In genomic region chr17:42087736-42088705, GRCh38 we compare ENCODE assay signal across 24 cellular contexts. TPM values are rescaled to one million over a fixed set of nuclear protein-coding genes. Genes with fewer than 3 reads are reported as not detected.
DNase-seq lines count a peak whose midpoint lies in the region; ATAC-seq, FAIRE-seq and TF ChIP-seq lines count a peak whose summit lies in the region.
"Had no signal": no experiment of that assay in that cellular context is flagged by ENCODE, and none has a peak within 500 bp of the region (broad histone marks: within the 10 kb centered on the region; RNA-seq: fewer than 3 reads in every experiment).

No MANE protein-coding gene starts in this region.

- H3K79me2 ChIP-seq in GM23338 (replicated peaks; ENCODE audit: insufficient read depth) = no peaks in the 10 kb centered on the region
- no peaks in the 10 kb centered on the region for H3K79me2 ChIP-seq in HepG2 (ENCODE audit: insufficient read depth, low read length)
- no peaks in the 10 kb centered on the region for H3K79me2 ChIP-seq in smooth muscle cell (ENCODE audit: low read depth)

- WGBS in HepG2 (ENCODE audit: low lambda C conversion rate) = under 1% methylated on average over 16 of the region's 20 CpGs
- 86% methylated on average over 20 of the region's 20 CpGs for WGBS in smooth muscle cell (ENCODE audit: low lambda C conversion rate)

- intact Hi-C loops in HepG2 (cut with micrococcal nuclease; ENCODE audit: unreplicated experiment) (no loop called here), sciatic nerve (cut with DNase I) (no loop called here)

- H3K36me3 Mint-ChIP-seq in GM23338 (ENCODE audit: low read depth) (no peaks in the 10 kb centered on the region), WTC11 (no peaks in the 10 kb centered on the region), T-helper 17 cell (ENCODE audit: low read depth) (no peaks in the 10 kb centered on the region)
- H3K36me3 Mint-ChIP-seq: activated naive CD8-positive, alpha-beta T cell treated with anti-CD3 and anti-CD28 coated beads for 36 hours; T-cell had no signal

- no peak overlapping the region for H3K27ac Mint-ChIP-seq in GM23338
- H3K27ac Mint-ChIP-seq in WTC11 = no peak overlapping the region
- H3K27ac Mint-ChIP-seq in T-helper 17 cell = no peak overlapping the region
- H3K27ac Mint-ChIP-seq: activated naive CD8-positive, alpha-beta T cell treated with anti-CD3 and anti-CD28 coated beads for 36 hours; activated T-helper 17 cell treated with anti-CD3 and anti-CD28 coated beads, Interleukin-2, amount 50 U/mL, for 72 hours; T-cell had no signal

- H3K36me3 ChIP-seq in GM23338 (ENCODE audit: insufficient read depth) = no peaks in the 10 kb centered on the region
- H3K36me3 ChIP-seq in HepG2 (replicated peaks in 1 of 2; ENCODE audit: control insufficient read depth in 1 of 2, insufficient read depth in 2 of 2, low read length in 2 of 2) = no peaks in the 10 kb centered on the region
- no peaks in the 10 kb centered on the region for H3K36me3 ChIP-seq in smooth muscle cell (ENCODE audit: low read depth)
- H3K36me3 ChIP-seq: stomach had no signal

- H2AFZ ChIP-seq in GM23338 (peak overlapping the region; percentile 52; the same call in 1 of the 2 replicates), HepG2 (ENCODE audit: low read length) (no peak overlapping the region), smooth muscle cell (ENCODE audit: low read depth) (no peak overlapping the region)

- DNase-seq in GM23338 (ENCODE audit: low spot score) = no peak
- no peak for DNase-seq in WTC11 (ENCODE audit: low spot score)
- DNase-seq in HepG2 (ENCODE audit: low spot score) = peak; percentile 93
- peak; percentile 74 for DNase-seq in sciatic nerve (ENCODE audit: low spot score)
- DNase-seq in effector CD8-positive, alpha-beta T cell (lab: John Stamatoyannopoulos, UW) = no peak
- DNase-seq in smooth muscle cell (lab: John Stamatoyannopoulos, UW; ENCODE audit: unreplicated experiment) = no peak
- no peak for DNase-seq in T-helper 17 cell
- DNase-seq in activated CD4-positive, alpha-beta T cell treated with anti-CD3 and anti-CD28 coated beads, Interleukin-2, amount 50 U/mL, for 4 hours = no peak
- DNase-seq: activated CD4-positive, alpha-beta T cell treated with anti-CD3 and anti-CD28 coated beads, Interleukin-2, amount 50 U/mL, for 1 hour; activated CD8-positive, alpha-beta memory T cell treated with anti-CD3 and anti-CD28 coated beads, Interleukin-2, amount 50 U/mL, for 4 hours; activated naive CD8-positive, alpha-beta T cell treated with anti-CD3 and anti-CD28 coated beads for 36 hours; cerebellar nuclear complex; EL; foreskin keratinocyte; H7; NCI-H526; stomach; T-cell had no signal

- H3K9me3 ChIP-seq in HepG2 (ENCODE audit: low read length) = no peaks in the 10 kb centered on the region
- no peaks in the 10 kb centered on the region for H3K9me3 ChIP-seq in smooth muscle cell (replicated peaks; ENCODE audit: low read depth)
- no peaks in the 10 kb centered on the region for H3K9me3 ChIP-seq in T-helper 17 cell (ENCODE audit: control insufficient read depth, low read length, poor library complexity, severe bottlenecking)
- H3K9me3 ChIP-seq: stomach had no signal

- CTCF ChIA-PET in WTC11 (lab: Charles Lee) (interaction anchor here (0.5 to 2.1 kb wide), 6 partner anchors 10 to 33 kb away, joined by 3 to 11 read pairs (median 4); partner anchors contain the start of genes KAT2A and ZNF385C), HepG2 (lab: Yijun Ruan, JAX; ENCODE audit: low intra/inter-chr PET ratio, low total read pairs) (no interaction called here)

- FAIRE-seq in HepG2 (lab: Jason Lieb, UNC) = peak; percentile 85
- FAIRE-seq: keratinocyte had no signal

- H4K20me1 ChIP-seq in GM23338 (replicated peaks; ENCODE audit: insufficient read depth) (no peaks in the 10 kb centered on the region), HepG2 (ENCODE audit: insufficient read depth, low read length) (no peaks in the 10 kb centered on the region), smooth muscle cell (ENCODE audit: low read depth) (no peaks in the 10 kb centered on the region)

- POLR2A ChIA-PET in WTC11 (lab: Charles Lee) = no interaction called here
- POLR2A ChIA-PET in HepG2 (lab: Yijun Ruan, JAX) = interaction anchor here (1.1 to 1.3 kb wide), 2 partner anchors 399 to 400 kb away, joined by 3 read pairs; no protein-coding TSS in a partner anchor

- H3K9me3 Mint-ChIP-seq in GM23338 (no peaks in the 10 kb centered on the region), WTC11 (no peaks in the 10 kb centered on the region)
- H3K9me3 Mint-ChIP-seq: activated naive CD8-positive, alpha-beta T cell treated with anti-CD3 and anti-CD28 coated beads for 36 hours; activated T-helper 17 cell treated with anti-CD3 and anti-CD28 coated beads, Interleukin-2, amount 50 U/mL, for 72 hours; T-cell had no signal

- TF ChIP-seq EP300 in HepG2 (IDR thresholded peaks at IDR 0.05; ENCODE audit: low read depth in 2 of 2, low read length in 2 of 2) (peak; percentile 70 to 80; a peak in 3 of 4 replicates), HepG2 (CRISPR knock-in tag; IDR thresholded peaks at IDR 0.05; ENCODE audit: borderline replicate concordance) (peak; percentile 63; the same call in 1 of the 2 replicates)

- H3K27me3 ChIP-seq in GM23338 (ENCODE audit: insufficient read depth) (no peaks in the 10 kb centered on the region), HepG2 (ENCODE audit: control insufficient read depth in 1 of 2, insufficient read depth in 2 of 2, low read length in 2 of 2) (0 out of 5 replicates have a peak, but pooled peaks cover 0 to 3% of the 10 kb centered on the region in 2 experiments), smooth muscle cell (ENCODE audit: low read depth) (no peaks in the 10 kb centered on the region)

- H3K4me3 ChIP-seq in GM23338 (no peak overlapping the region), HepG2 (replicated peaks in 1 of 3; ENCODE audit: insufficient read depth in 1 of 3, low read depth in 2 of 3, low read length in 3 of 3) (peak overlapping the region in 2 of 3 experiments; percentile 6 to 51; a peak in 3 of 6 replicates), smooth muscle cell (no peak overlapping the region)
- H3K4me3 ChIP-seq: lung, stomach had no signal

- H3K4me1 Mint-ChIP-seq in GM23338 (peaks cover 15% of the 10 kb centered on the region), WTC11 (peaks cover 15% of the 10 kb centered on the region), T-helper 17 cell (no peaks in the 10 kb centered on the region)
- H3K4me1 Mint-ChIP-seq: activated naive CD8-positive, alpha-beta T cell treated with anti-CD3 and anti-CD28 coated beads for 36 hours; activated T-helper 17 cell treated with anti-CD3 and anti-CD28 coated beads, Interleukin-2, amount 50 U/mL, for 72 hours; T-cell had no signal

- H3K27ac ChIP-seq in GM23338 (ENCODE audit: low read depth) (no peak overlapping the region), HepG2 (ENCODE audit: extremely low read length, insufficient read depth, low read length) (peak overlapping the region; percentile 56), smooth muscle cell (ENCODE audit: low read depth) (no peak overlapping the region)
- H3K27ac ChIP-seq: C4-2B, foreskin keratinocyte, stomach, VCaP had no signal

- 0 out of 2 replicates have a peak, but pooled peaks cover 4% of the 10 kb centered on the region for H3K4me1 ChIP-seq in GM23338 (ENCODE audit: insufficient read depth)
- H3K4me1 ChIP-seq in HepG2 (ENCODE audit: insufficient read depth, low read length) = peaks cover 55% of the 10 kb centered on the region
- H3K4me1 ChIP-seq in smooth muscle cell (ENCODE audit: low read depth) = no peaks in the 10 kb centered on the region
- H3K4me1 ChIP-seq: foreskin keratinocyte, stomach had no signal

- H3K4me3 Mint-ChIP-seq in GM23338 = no peak overlapping the region
- H3K4me3 Mint-ChIP-seq in WTC11 = no peak overlapping the region
- no peak overlapping the region for H3K4me3 Mint-ChIP-seq in T-helper 17 cell
- H3K4me3 Mint-ChIP-seq: activated naive CD8-positive, alpha-beta T cell treated with anti-CD3 and anti-CD28 coated beads for 36 hours; activated T-helper 17 cell treated with anti-CD3 and anti-CD28 coated beads, Interleukin-2, amount 50 U/mL, for 72 hours; T-cell had no signal

- in situ Hi-C loops in HepG2 (cut with HindIII; ENCODE audit: extremely low pct_ligation_motif_present, low pct_unique_long_range_greater_than_20kb) = no loop called here

- TF ChIP-seq POLR2A in HepG2 (IDR thresholded peaks at IDR 0.05; ENCODE audit: insufficient read depth in 1 of 2, low read depth in 2 of 2, low read length in 2 of 2) = no peak

- no peaks in the 10 kb centered on the region for H3K9me2 ChIP-seq in GM23338 (ENCODE audit: insufficient read depth)

- peaks cover 2% of the 10 kb centered on the region for H3K27me3 Mint-ChIP-seq in GM23338 (ENCODE audit: insufficient read depth, low read depth, poor library complexity)
- H3K27me3 Mint-ChIP-seq in WTC11 (ENCODE audit: low read depth) = no peaks in the 10 kb centered on the region
- peaks cover 8% of the 10 kb centered on the region for H3K27me3 Mint-ChIP-seq in T-helper 17 cell

- TF ChIP-seq CTCF in GM23338 (conservative IDR thresholded peaks at IDR 0.05; ENCODE audit: low read depth in 2 of 2) = no peak
- no peak for TF ChIP-seq CTCF in WTC11 (IDR thresholded peaks at IDR 0.05)
- peak; percentile 28; the same call in 1 of the 2 replicates for TF ChIP-seq CTCF in HepG2 (CRISPR knock-in tag; IDR thresholded peaks at IDR 0.05)
- no peak for TF ChIP-seq CTCF in smooth muscle cell (IDR thresholded peaks at IDR 0.05; ENCODE audit: borderline replicate concordance, insufficient read depth, poor library complexity, severe bottlenecking)

- no TSS peak for BruUV-seq in HepG2 (replicated peaks; lab: Mats Ljungman, UMichigan)

- ATAC-seq in GM23338 (peak; percentile 78), WTC11 (peak; percentile 30), HepG2 (peak; percentile 95), sciatic nerve (peak; percentile 86), T-helper 17 cell (no peak)
- ATAC-seq: activated T-helper 17 cell treated with anti-CD3 and anti-CD28 coated beads, Interleukin-2, amount 50 U/mL, for 72 hours; foreskin keratinocyte; T-cell had no signal

- H3F3A ChIP-seq in GM23338 (replicated peaks; ENCODE audit: low read depth) = no peaks in the 10 kb centered on the region
- H3F3A ChIP-seq in smooth muscle cell (ENCODE audit: low read depth) = no peaks in the 10 kb centered on the region

- no peak for TF ChIP-seq RAD21 in HepG2 (CRISPR knock-in tag; IDR thresholded peaks at IDR 0.05)

- H3K9ac ChIP-seq in HepG2 (ENCODE audit: insufficient read depth, low read depth, low read length) (peak overlapping the region; percentile 32), smooth muscle cell (ENCODE audit: low read depth) (no peak overlapping the region)

- H3K4me2 ChIP-seq in GM23338 (no peak overlapping the region), HepG2 (ENCODE audit: low read depth, low read length) (peak overlapping the region; percentile 69), smooth muscle cell (no peak overlapping the region)

RNA-seq across cellular contexts. Expression of gene ZNF385C, which starts 10.3 kb away (rescaled TPM):
- total RNA-seq in GM23338 (2014; rRNA removed; shearing (Covaris generic)) = 1.9 and 4.6 TPM in 2 replicates
- polyA plus RNA-seq in GM23338 (2016; fragmentation: Nextera tagmentation; extraction: Ambion mirVana) (2.5 and 3.1 TPM in 2 replicates), HepG2 (2011; rRNA removed) (5.8 and 6.1 TPM in 2 replicates), smooth muscle cell (0.18 and 0.70 TPM in 2 replicates)
- total RNA-seq in WTC11 (2021) (3.1 to 4.5 TPM (median 3.7 TPM) in 3 replicates), HepG2 (2016; rRNA removed; fragmentation: Illumina TruSeq; extraction: Trizol) (2.3 TPM in 2 replicates), sciatic nerve (3.0 TPM), smooth muscle cell (0.27 and 0.45 TPM in 2 replicates), T-helper 17 cell (under 1 TPM; 0.16 to 0.20 TPM)
- total RNA-seq in HepG2 (2016; cell fraction: cytosol; rRNA removed; fragmentation: Illumina TruSeq; extraction: Trizol; ENCODE audit: low read depth) = 0.40 and 0.71 TPM in 2 replicates
- total RNA-seq in HepG2 (2016; cell fraction: insoluble cytoplasmic fraction; rRNA removed; fragmentation: Illumina TruSeq; extraction: Trizol) = 1.8 and 2.2 TPM in 2 replicates
- total RNA-seq in HepG2 (2016; cell fraction: membrane; rRNA removed; fragmentation: Illumina TruSeq; extraction: Trizol) = 1.9 and 2.0 TPM in 2 replicates
- total RNA-seq in HepG2 (2016; cell fraction: nucleus; rRNA removed; fragmentation: Illumina TruSeq; extraction: Trizol) = 0.97 and 1.3 TPM in 2 replicates
- polyA plus RNA-seq in HepG2 (2011; cell fraction: cytosol; rRNA removed) = 5.6 and 6.2 TPM in 2 replicates
- 5.3 and 5.6 TPM in 2 replicates for polyA plus RNA-seq in HepG2 (2011; cell fraction: nucleus; rRNA removed)
- 1.7 and 2.5 TPM in 2 replicates for polyA plus RNA-seq in HepG2 (2012)
- 1.2 and 1.3 TPM in 2 replicates for polyA plus RNA-seq in HepG2 (2016; cell fraction: cytosol; fragmentation: Illumina TruSeq; extraction: Trizol; ENCODE audit: low read depth)
- polyA plus RNA-seq in HepG2 (2016; cell fraction: insoluble cytoplasmic fraction; fragmentation: Illumina TruSeq; extraction: Trizol; ENCODE audit: low read depth) = 5.4 TPM in 2 replicates
- 3.7 and 3.8 TPM in 2 replicates for polyA plus RNA-seq in HepG2 (2016; cell fraction: membrane; fragmentation: Illumina TruSeq; extraction: Trizol; ENCODE audit: low read depth)
- polyA plus RNA-seq in HepG2 (2016; cell fraction: nucleus; fragmentation: Illumina TruSeq; extraction: Trizol; ENCODE audit: insufficient read depth, low read depth) = 4.1 and 4.5 TPM in 2 replicates
- polyA minus RNA-seq in HepG2 (2011; rRNA and poly(A)+ RNA removed; ENCODE audit: low replicate concordance) = 0.35 and 3.6 TPM in 2 replicates
- polyA minus RNA-seq in HepG2 (2011; cell fraction: cytosol; rRNA and poly(A)+ RNA removed) = 1.4 and 2.5 TPM in 2 replicates
- polyA minus RNA-seq in HepG2 (2011; cell fraction: nucleus; rRNA and poly(A)+ RNA removed) = 0.52 and 0.99 TPM in 2 replicates

RNA-seq across cellular contexts. Expression of gene DHX58, which starts 24.5 kb away (rescaled TPM):
- 4.1 and 10.5 TPM in 2 replicates for total RNA-seq in GM23338 (2014; rRNA removed; shearing (Covaris generic))
- polyA plus RNA-seq in GM23338 (2016; fragmentation: Nextera tagmentation; extraction: Ambion mirVana) = 5.4 and 6.6 TPM in 2 replicates
- 6.3 to 7.6 TPM (median 7.3 TPM) in 3 replicates for total RNA-seq in WTC11 (2021)
- 3.9 and 6.7 TPM in 2 replicates for total RNA-seq in HepG2 (2016; rRNA removed; fragmentation: Illumina TruSeq; extraction: Trizol)
- total RNA-seq in HepG2 (2016; cell fraction: cytosol; rRNA removed; fragmentation: Illumina TruSeq; extraction: Trizol; ENCODE audit: low read depth) = 1.6 TPM in 2 replicates
- 4.7 and 7.5 TPM in 2 replicates for total RNA-seq in HepG2 (2016; cell fraction: insoluble cytoplasmic fraction; rRNA removed; fragmentation: Illumina TruSeq; extraction: Trizol)
- 2.1 and 3.5 TPM in 2 replicates for total RNA-seq in HepG2 (2016; cell fraction: membrane; rRNA removed; fragmentation: Illumina TruSeq; extraction: Trizol)
- 6.4 and 10.0 TPM in 2 replicates for total RNA-seq in HepG2 (2016; cell fraction: nucleus; rRNA removed; fragmentation: Illumina TruSeq; extraction: Trizol)
- polyA plus RNA-seq in HepG2 (2011; rRNA removed) = 7.8 and 13.5 TPM in 2 replicates
- 5.7 TPM in 2 replicates for polyA plus RNA-seq in HepG2 (2011; cell fraction: cytosol; rRNA removed)
- 29.5 and 34.5 TPM in 2 replicates for polyA plus RNA-seq in HepG2 (2011; cell fraction: nucleus; rRNA removed)
- 4.3 and 5.5 TPM in 2 replicates for polyA plus RNA-seq in HepG2 (2012)
- polyA plus RNA-seq in HepG2 (2016; cell fraction: cytosol; fragmentation: Illumina TruSeq; extraction: Trizol; ENCODE audit: low read depth) = 0.87 and 1.1 TPM in 2 replicates
- polyA plus RNA-seq in HepG2 (2016; cell fraction: insoluble cytoplasmic fraction; fragmentation: Illumina TruSeq; extraction: Trizol; ENCODE audit: low read depth) = 3.0 and 5.2 TPM in 2 replicates
- polyA plus RNA-seq in HepG2 (2016; cell fraction: membrane; fragmentation: Illumina TruSeq; extraction: Trizol; ENCODE audit: low read depth) = 1.7 and 1.9 TPM in 2 replicates
- polyA plus RNA-seq in HepG2 (2016; cell fraction: nucleus; fragmentation: Illumina TruSeq; extraction: Trizol; ENCODE audit: insufficient read depth, low read depth) = 16.3 and 17.6 TPM in 2 replicates
- polyA minus RNA-seq in HepG2 (2011; rRNA and poly(A)+ RNA removed; ENCODE audit: low replicate concordance) = 0.58 and 15.8 TPM in 2 replicates
- polyA minus RNA-seq in HepG2 (2011; cell fraction: cytosol; rRNA and poly(A)+ RNA removed) = 1.7 and 2.0 TPM in 2 replicates
- polyA minus RNA-seq in HepG2 (2011; cell fraction: nucleus; rRNA and poly(A)+ RNA removed) = 6.4 and 9.6 TPM in 2 replicates
- 24.8 TPM for total RNA-seq in sciatic nerve
- 1.0 and 4.2 TPM in 2 replicates for total RNA-seq in smooth muscle cell
- 0.67 TPM in 1 of 2 replicates, not detected in the other for polyA plus RNA-seq in smooth muscle cell
- 10 to 100 TPM; 16.9 to 24.0 TPM for total RNA-seq in T-helper 17 cell

RNA-seq across cellular contexts. Expression of gene KAT2A, which starts 33.1 kb away (rescaled TPM):
- total RNA-seq in GM23338 (2014; rRNA removed; shearing (Covaris generic)) = 25.2 and 44.5 TPM in 2 replicates
- polyA plus RNA-seq in GM23338 (2016; fragmentation: Nextera tagmentation; extraction: Ambion mirVana) (13.9 and 16.4 TPM in 2 replicates), HepG2 (2011; rRNA removed) (90.4 and 126 TPM in 2 replicates), smooth muscle cell (25.3 and 29.5 TPM in 2 replicates)
- total RNA-seq in WTC11 (2021) (44.8 to 54.0 TPM (median 52.7 TPM) in 3 replicates), HepG2 (2016; rRNA removed; fragmentation: Illumina TruSeq; extraction: Trizol) (20.2 and 29.1 TPM in 2 replicates), sciatic nerve (58.0 TPM), smooth muscle cell (15.6 and 17.1 TPM in 2 replicates), T-helper 17 cell (10 to 100 TPM; 33.3 to 35.5 TPM)
- 4.7 and 4.9 TPM in 2 replicates for total RNA-seq in HepG2 (2016; cell fraction: cytosol; rRNA removed; fragmentation: Illumina TruSeq; extraction: Trizol; ENCODE audit: low read depth)
- total RNA-seq in HepG2 (2016; cell fraction: insoluble cytoplasmic fraction; rRNA removed; fragmentation: Illumina TruSeq; extraction: Trizol) = 16.6 and 30.9 TPM in 2 replicates
- total RNA-seq in HepG2 (2016; cell fraction: membrane; rRNA removed; fragmentation: Illumina TruSeq; extraction: Trizol) = 7.0 and 9.1 TPM in 2 replicates
- total RNA-seq in HepG2 (2016; cell fraction: nucleus; rRNA removed; fragmentation: Illumina TruSeq; extraction: Trizol) = 51.9 and 59.6 TPM in 2 replicates
- polyA plus RNA-seq in HepG2 (2011; cell fraction: cytosol; rRNA removed) = 13.5 and 18.5 TPM in 2 replicates
- polyA plus RNA-seq in HepG2 (2011; cell fraction: nucleus; rRNA removed) = 978 and 1,153 TPM in 2 replicates
- polyA plus RNA-seq in HepG2 (2012) = 38.7 and 62.0 TPM in 2 replicates
- polyA plus RNA-seq in HepG2 (2016; cell fraction: cytosol; fragmentation: Illumina TruSeq; extraction: Trizol; ENCODE audit: low read depth) = 3.5 and 4.1 TPM in 2 replicates
- polyA plus RNA-seq in HepG2 (2016; cell fraction: insoluble cytoplasmic fraction; fragmentation: Illumina TruSeq; extraction: Trizol; ENCODE audit: low read depth) = 24.7 and 33.4 TPM in 2 replicates
- polyA plus RNA-seq in HepG2 (2016; cell fraction: membrane; fragmentation: Illumina TruSeq; extraction: Trizol; ENCODE audit: low read depth) = 7.9 and 9.2 TPM in 2 replicates
- 347 and 353 TPM in 2 replicates for polyA plus RNA-seq in HepG2 (2016; cell fraction: nucleus; fragmentation: Illumina TruSeq; extraction: Trizol; ENCODE audit: insufficient read depth, low read depth)
- 33.5 and 71.7 TPM in 2 replicates for polyA minus RNA-seq in HepG2 (2011; rRNA and poly(A)+ RNA removed; ENCODE audit: low replicate concordance)
- polyA minus RNA-seq in HepG2 (2011; cell fraction: cytosol; rRNA and poly(A)+ RNA removed) = 7.8 and 9.6 TPM in 2 replicates
- 54.6 and 61.9 TPM in 2 replicates for polyA minus RNA-seq in HepG2 (2011; cell fraction: nucleus; rRNA and poly(A)+ RNA removed)

RNA-seq across cellular contexts. Expression of gene HSPB9, which starts 34.6 kb away (rescaled TPM):
- total RNA-seq in GM23338 (2014; rRNA removed; shearing (Covaris generic)) = 0.52 TPM in 1 of 2 replicates, not detected in the other
- polyA plus RNA-seq in GM23338 (2016; fragmentation: Nextera tagmentation; extraction: Ambion mirVana) (0.26 and 0.31 TPM in 2 replicates), HepG2 (2011; rRNA removed) (0.05 and 0.31 TPM in 2 replicates), smooth muscle cell (0.39 and 1.0 TPM in 2 replicates)
- total RNA-seq in WTC11 (2021) (0.30 to 0.57 TPM (median 0.46 TPM) in 3 replicates), HepG2 (2016; rRNA removed; fragmentation: Illumina TruSeq; extraction: Trizol) (0.13 and 0.24 TPM in 2 replicates), sciatic nerve (not detected), smooth muscle cell (not detected in 2 replicates), T-helper 17 cell (not detected)
- total RNA-seq in HepG2 (2016; cell fraction: cytosol; rRNA removed; fragmentation: Illumina TruSeq; extraction: Trizol; ENCODE audit: low read depth) = not detected in 2 replicates
- 0.09 and 0.24 TPM in 2 replicates for total RNA-seq in HepG2 (2016; cell fraction: insoluble cytoplasmic fraction; rRNA removed; fragmentation: Illumina TruSeq; extraction: Trizol)
- total RNA-seq in HepG2 (2016; cell fraction: membrane; rRNA removed; fragmentation: Illumina TruSeq; extraction: Trizol) = 0.14 and 0.19 TPM in 2 replicates
- total RNA-seq in HepG2 (2016; cell fraction: nucleus; rRNA removed; fragmentation: Illumina TruSeq; extraction: Trizol) = 0.25 TPM in 1 of 2 replicates, not detected in the other
- 0.07 and 0.10 TPM in 2 replicates for polyA plus RNA-seq in HepG2 (2011; cell fraction: cytosol; rRNA removed)
- 0.66 and 1.2 TPM in 2 replicates for polyA plus RNA-seq in HepG2 (2011; cell fraction: nucleus; rRNA removed)
- 0.28 and 0.44 TPM in 2 replicates for polyA plus RNA-seq in HepG2 (2012)
- polyA plus RNA-seq in HepG2 (2016; cell fraction: cytosol; fragmentation: Illumina TruSeq; extraction: Trizol; ENCODE audit: low read depth) = not detected in 2 replicates
- not detected in 2 replicates for polyA plus RNA-seq in HepG2 (2016; cell fraction: insoluble cytoplasmic fraction; fragmentation: Illumina TruSeq; extraction: Trizol; ENCODE audit: low read depth)
- polyA plus RNA-seq in HepG2 (2016; cell fraction: membrane; fragmentation: Illumina TruSeq; extraction: Trizol; ENCODE audit: low read depth) = 0.09 and 0.14 TPM in 2 replicates
- 0.55 and 0.56 TPM in 2 replicates for polyA plus RNA-seq in HepG2 (2016; cell fraction: nucleus; fragmentation: Illumina TruSeq; extraction: Trizol; ENCODE audit: insufficient read depth, low read depth)
- 0.22 TPM in 1 of 2 replicates, not detected in the other for polyA minus RNA-seq in HepG2 (2011; rRNA and poly(A)+ RNA removed; ENCODE audit: low replicate concordance)
- polyA minus RNA-seq in HepG2 (2011; cell fraction: cytosol; rRNA and poly(A)+ RNA removed) = not detected in 2 replicates
- not detected in 2 replicates for polyA minus RNA-seq in HepG2 (2011; cell fraction: nucleus; rRNA and poly(A)+ RNA removed)
- total RNA-seq: foreskin keratinocyte, stomach, ureter had no signal
- polyA plus RNA-seq: foreskin keratinocyte, keratinocyte had no signal

RNA-seq across cellular contexts. Expression of gene C17orf113, which starts 37.6 kb away (rescaled TPM):
- 1.8 and 2.1 TPM in 2 replicates for total RNA-seq in GM23338 (2014; rRNA removed; shearing (Covaris generic))
- 0.29 and 0.38 TPM in 2 replicates for polyA plus RNA-seq in GM23338 (2016; fragmentation: Nextera tagmentation; extraction: Ambion mirVana)
- total RNA-seq in WTC11 (2021) = 1.9 to 2.8 TPM (median 2.5 TPM) in 3 replicates
- total RNA-seq in HepG2 (2016; rRNA removed; fragmentation: Illumina TruSeq; extraction: Trizol) = 0.83 and 1.1 TPM in 2 replicates
- total RNA-seq in HepG2 (2016; cell fraction: cytosol; rRNA removed; fragmentation: Illumina TruSeq; extraction: Trizol; ENCODE audit: low read depth) = 0.09 and 0.10 TPM in 2 replicates
- total RNA-seq in HepG2 (2016; cell fraction: insoluble cytoplasmic fraction; rRNA removed; fragmentation: Illumina TruSeq; extraction: Trizol) = 0.67 and 0.91 TPM in 2 replicates
- 0.28 and 0.34 TPM in 2 replicates for total RNA-seq in HepG2 (2016; cell fraction: membrane; rRNA removed; fragmentation: Illumina TruSeq; extraction: Trizol)
- 0.81 TPM in 2 replicates for total RNA-seq in HepG2 (2016; cell fraction: nucleus; rRNA removed; fragmentation: Illumina TruSeq; extraction: Trizol)
- 0.87 and 1.4 TPM in 2 replicates for polyA plus RNA-seq in HepG2 (2011; rRNA removed)
- 0.77 and 0.94 TPM in 2 replicates for polyA plus RNA-seq in HepG2 (2011; cell fraction: cytosol; rRNA removed)
- 1.7 and 2.6 TPM in 2 replicates for polyA plus RNA-seq in HepG2 (2011; cell fraction: nucleus; rRNA removed)
- polyA plus RNA-seq in HepG2 (2012) = 0.81 and 0.91 TPM in 2 replicates
- 0.05 TPM in 1 of 2 replicates, not detected in the other for polyA plus RNA-seq in HepG2 (2016; cell fraction: cytosol; fragmentation: Illumina TruSeq; extraction: Trizol; ENCODE audit: low read depth)
- polyA plus RNA-seq in HepG2 (2016; cell fraction: insoluble cytoplasmic fraction; fragmentation: Illumina TruSeq; extraction: Trizol; ENCODE audit: low read depth) = 0.34 and 0.68 TPM in 2 replicates
- polyA plus RNA-seq in HepG2 (2016; cell fraction: membrane; fragmentation: Illumina TruSeq; extraction: Trizol; ENCODE audit: low read depth) = 0.08 and 0.13 TPM in 2 replicates
- 1.6 and 1.7 TPM in 2 replicates for polyA plus RNA-seq in HepG2 (2016; cell fraction: nucleus; fragmentation: Illumina TruSeq; extraction: Trizol; ENCODE audit: insufficient read depth, low read depth)
- polyA minus RNA-seq in HepG2 (2011; rRNA and poly(A)+ RNA removed; ENCODE audit: low replicate concordance) = 0.56 and 2.3 TPM in 2 replicates
- polyA minus RNA-seq in HepG2 (2011; cell fraction: cytosol; rRNA and poly(A)+ RNA removed) = 0.79 and 0.89 TPM in 2 replicates
- polyA minus RNA-seq in HepG2 (2011; cell fraction: nucleus; rRNA and poly(A)+ RNA removed) = 0.77 and 1.1 TPM in 2 replicates
- total RNA-seq in sciatic nerve = 2.9 TPM
- 0.49 and 0.54 TPM in 2 replicates for total RNA-seq in smooth muscle cell
- polyA plus RNA-seq in smooth muscle cell = 0.38 and 0.46 TPM in 2 replicates
- total RNA-seq in T-helper 17 cell = under 1 TPM; 0.65 to 0.85 TPM

Comparison
In these comparisons a context has a peak if more than half of its experiments do, and no peak if none do; other contexts are left out.
1. DNase-seq: peak in HepG2 (single experiment) and sciatic nerve (single experiment); none in GM23338 (single experiment), WTC11 (single experiment), effector CD8-positive, alpha-beta T cell (single experiment), smooth muscle cell (single experiment), T-helper 17 cell (0 of 3) and activated CD4-positive, alpha-beta T cell treated with anti-CD3 and anti-CD28 coated beads, Interleukin-2, amount 50 U/mL, for 4 hours (0 of 2).
2. H3K4me3 ChIP-seq: peak in HepG2 (2 of 3); none in GM23338 (single experiment) and smooth muscle cell (single experiment).